8 cellular contexts compared by ENCODE assay signal in genomic region chr22:40178417-40179409, GRCh38. TPM values are rescaled to one million over a fixed set of nuclear protein-coding genes. Genes with fewer than 3 reads are reported as not detected.
A peak's percentile ranks its signal among the peaks of the same experiment; 100 is the strongest.
DNase-seq lines count a peak whose midpoint lies in the region; ATAC-seq and TF ChIP-seq lines count a peak whose summit lies in the region.

No MANE protein-coding gene starts in this region.

- H3K4me2 ChIP-seq in osteoblast (ENCODE audit: insufficient read depth, low read length): peak overlapping the region; percentile 93

- peaks cover 48% of the 10 kb centered on the region for H3K4me1 ChIP-seq in osteoblast (ENCODE audit: insufficient read depth, low read length)

- H4K20me1 ChIP-seq in osteoblast (ENCODE audit: insufficient read depth, low read length): peaks cover 25% of the 10 kb centered on the region

- intact Hi-C loops in Right ventricle myocardium inferior (cut with DNase I) (loop anchor here (5.0 kb wide), 5 partner anchors 34 to 169 kb away; partner anchors contain the start of gene ADSL), cardiac septum (cut with DNase I) (loop anchor here (5.0 kb wide), 1 partner anchor 136 kb away; no protein-coding TSS in a partner anchor)

- peak overlapping the region; percentile 93 for H3K27ac Mint-ChIP-seq in activated naive CD4-positive, alpha-beta T cell treated with anti-CD3 and anti-CD28 coated beads, Interleukin-2, amount 10 ng/mL, durations not matched to agents 7 days and 5 days

- H3K4me3 Mint-ChIP-seq in activated naive CD4-positive, alpha-beta T cell treated with anti-CD3 and anti-CD28 coated beads, Interleukin-2, amount 10 ng/mL, durations not matched to agents 7 days and 5 days: peak overlapping the region; percentile 75

- no peak for TF ChIP-seq CTCF in osteoblast (IDR thresholded peaks at IDR 0.05; ENCODE audit: extremely low read depth, low read depth, low read length)

- H3K27me3 Mint-ChIP-seq in activated naive CD4-positive, alpha-beta T cell treated with anti-CD3 and anti-CD28 coated beads, Interleukin-2, amount 10 ng/mL, durations not matched to agents 7 days and 5 days: no peaks in the 10 kb centered on the region

- H3K36me3 ChIP-seq in osteoblast (ENCODE audit: insufficient read depth, low read length): no peaks in the 10 kb centered on the region

- ATAC-seq in Right ventricle myocardium inferior: peak; percentile 35

- peak overlapping the region; percentile 91 for H3K27ac ChIP-seq in osteoblast (ENCODE audit: low read depth, low read length)

- H3K9me3 ChIP-seq in osteoblast (ENCODE audit: low read depth, low read length): no peaks in the 10 kb centered on the region

- H3K4me1 Mint-ChIP-seq in activated naive CD4-positive, alpha-beta T cell treated with anti-CD3 and anti-CD28 coated beads, Interleukin-2, amount 10 ng/mL, durations not matched to agents 7 days and 5 days: peaks cover 61% of the 10 kb centered on the region

- H3K79me2 ChIP-seq in osteoblast (ENCODE audit: insufficient read depth, low read length): peaks cover 58% of the 10 kb centered on the region

- DNase-seq in Right ventricle myocardium inferior (ENCODE audit: missing footprints): no peak
- DNase-seq in cardiac septum (ENCODE audit: low spot score): no peak
- peak; percentile 53 for DNase-seq in NCI-H748 (lab: John Stamatoyannopoulos, UW; ENCODE audit: unreplicated experiment)
- DNase-seq in activated naive CD4-positive, alpha-beta T cell treated with anti-CD3 and anti-CD28 coated beads, Interleukin-2, amount 10 ng/mL, durations not matched to agents 7 days and 5 days: peak; percentile 69
- DNase-seq in glomerular visceral epithelial cell (ENCODE audit: extremely low spot score): peak; percentile 65
- no peak for DNase-seq in osteoblast (ENCODE audit: insufficient read length, low spot score, missing footprints)
- no peak for DNase-seq in GF-D8 (lab: John Stamatoyannopoulos, UW)
- DNase-seq in middle frontal gyrus (ENCODE audit: extremely low spot score, low spot score): no peak

- H3K36me3 Mint-ChIP-seq in activated naive CD4-positive, alpha-beta T cell treated with anti-CD3 and anti-CD28 coated beads, Interleukin-2, amount 10 ng/mL, durations not matched to agents 7 days and 5 days: peaks cover 11% of the 10 kb centered on the region

- CTCF ChIA-PET in activated naive CD4-positive, alpha-beta T cell treated with anti-CD3 and anti-CD28 coated beads, Interleukin-2, amount 10 ng/mL, durations not matched to agents 7 days and 5 days (lab: Charles Lee): interaction anchor here (1.0 to 2.3 kb wide), 4 partner anchors 14 to 169 kb away, joined by 3 to 8 read pairs (median 4); no protein-coding TSS in a partner anchor

- no peaks in the 10 kb centered on the region for H3K9me3 Mint-ChIP-seq in activated naive CD4-positive, alpha-beta T cell treated with anti-CD3 and anti-CD28 coated beads, Interleukin-2, amount 10 ng/mL, durations not matched to agents 7 days and 5 days

- H2AFZ ChIP-seq in osteoblast (ENCODE audit: low read length): peak overlapping the region; percentile 76

- peak overlapping the region; percentile 81 for H3K4me3 ChIP-seq in osteoblast (ENCODE audit: insufficient read depth, low read length)

- no peaks in the 10 kb centered on the region for H3K27me3 ChIP-seq in osteoblast (ENCODE audit: insufficient read depth, low read length)

RNA-seq across cellular contexts. Expression of gene TNRC6B, which starts 1.0 kb away (rescaled TPM):
- total RNA-seq in Right ventricle myocardium inferior (43.3 TPM), cardiac septum (40.2 TPM), osteoblast (26.4 and 33.9 TPM in 2 replicates)

Comparison
In these comparisons a context has a peak if more than half of its experiments do, and no peak if none do; other contexts are left out.
1. DNase-seq: peak in NCI-H748 (single experiment), activated naive CD4-positive, alpha-beta T cell treated with anti-CD3 and anti-CD28 coated beads, Interleukin-2, amount 10 ng/mL, durations not matched to agents 7 days and 5 days (single experiment) and glomerular visceral epithelial cell (single experiment); none in Right ventricle myocardium inferior (single experiment), cardiac septum (single experiment), osteoblast (single experiment), GF-D8 (single experiment) and middle frontal gyrus (single experiment).